Comparison of ENCODE assay signal across 11 cellular contexts in genomic region chr2:25293958-25294513, GRCh38. TPM values are rescaled to one million over a fixed set of nuclear protein-coding genes. Genes with fewer than 3 reads are reported as not detected.
A peak's percentile ranks its signal among the peaks of the same experiment; 100 is the strongest.
DNase-seq lines count a peak whose midpoint lies in the region; ATAC-seq, FAIRE-seq and TF ChIP-seq lines count a peak whose summit lies in the region.
"Had no signal": no experiment of that assay in that cellular context is flagged by ENCODE, and none has a peak within 500 bp of the region (broad histone marks: within the 10 kb centered on the region; RNA-seq: fewer than 3 reads in every experiment).

No MANE protein-coding gene starts in this region.

- peak overlapping the region; percentile 70 for H3K27ac ChIP-seq in CD8-positive, alpha-beta T cell (ENCODE audit: low read depth, low read length)
- H3K27ac ChIP-seq in HL-60 (replicated peaks), result peak overlapping the region; percentile 80
- H3K27ac ChIP-seq in pancreas, result peak overlapping the region in 3 of 4 donors; percentile 50 to 69 (median 57)

- H3K4me1 Mint-ChIP-seq in CD8-positive, alpha-beta T cell (ENCODE audit: low read depth), result peaks cover 63% of the 10 kb centered on the region
- peaks cover 65% of the 10 kb centered on the region for H3K4me1 Mint-ChIP-seq in dendritic cell treated with granulocyte-macrophage colony-stimulating factor and Interleukin-4, amounts not matched to agents 40 ng/mL and 50 ng/mL, for 4 days (ENCODE audit: low read depth)

- H3K9me3 Mint-ChIP-seq in CD8-positive, alpha-beta T cell, result no peaks in the 10 kb centered on the region
- no peaks in the 10 kb centered on the region for H3K9me3 Mint-ChIP-seq in dendritic cell treated with granulocyte-macrophage colony-stimulating factor and Interleukin-4, amounts not matched to agents 40 ng/mL and 50 ng/mL, for 4 days

- H3K27me3 ChIP-seq in CD8-positive, alpha-beta T cell (ENCODE audit: insufficient read depth, low read length), result no peaks in the 10 kb centered on the region
- H3K27me3 ChIP-seq in HL-60 (ENCODE audit: insufficient read depth, poor library complexity, severe bottlenecking) (no peaks in the 10 kb centered on the region), pancreas (no peaks in the 10 kb centered on the region)
- H3K27me3 ChIP-seq: ovary had no signal

- CTCF ChIA-PET in CD8-positive, alpha-beta T cell (lab: Charles Lee), result interaction anchor here (1.1 to 2.7 kb wide), 12 partner anchors 9 to 83 kb away, joined by 3 to 17 read pairs (median 5); no protein-coding TSS in a partner anchor

- TF ChIP-seq CTCF in CD8-positive, alpha-beta T cell (IDR thresholded peaks at IDR 0.05), result no peak
- no peak for TF ChIP-seq CTCF in HL-60 (IDR thresholded peaks at IDR 0.05; ENCODE audit: insufficient read depth, low read length)
- TF ChIP-seq CTCF in pancreas (IDR thresholded peaks at IDR 0.05), result no peak

- POLR2A ChIA-PET in CD8-positive, alpha-beta T cell (lab: Charles Lee), result interaction anchor here (0.6 to 4.3 kb wide), 13 partner anchors 8 to 884 kb away, joined by 3 to 39 read pairs (median 7); partner anchors contain the start of gene DNMT3A

- no peaks in the 10 kb centered on the region for H3K36me3 ChIP-seq in CD8-positive, alpha-beta T cell (ENCODE audit: insufficient read depth, low read length)
- H3K36me3 ChIP-seq in pancreas, result no peaks in the 10 kb centered on the region
- H3K36me3 ChIP-seq: ovary had no signal

- 89 to 92% methylated on average over 11 of the region's 11 CpGs for WGBS in pancreas, 2 donors

- H3K27me3 Mint-ChIP-seq in CD8-positive, alpha-beta T cell (ENCODE audit: low read depth), result no peaks in the 10 kb centered on the region
- peaks cover 8% of the 10 kb centered on the region for H3K27me3 Mint-ChIP-seq in dendritic cell treated with granulocyte-macrophage colony-stimulating factor and Interleukin-4, amounts not matched to agents 40 ng/mL and 50 ng/mL, for 4 days

- peak in 1 of 7 experiments; percentile 66 for DNase-seq in CD8-positive, alpha-beta T cell
- DNase-seq in HL-60 (ENCODE audit: low read depth in 1 of 2, low spot score in 1 of 2) (peak in 1 of 2 experiments; percentile 19), pancreas (no peak), left colon (no peak), NCI-H2171 treated with DMSO at 0.1 percent for 48 hours (lab: John Stamatoyannopoulos, UW) (no peak)
- DNase-seq: DMS153, foreskin melanocyte had no signal

- FAIRE-seq in pancreas (lab: Jason Lieb, UNC), result no peak

- peaks cover 18% of the 10 kb centered on the region for H3K36me3 Mint-ChIP-seq in CD8-positive, alpha-beta T cell
- peaks cover 59% of the 10 kb centered on the region for H3K36me3 Mint-ChIP-seq in dendritic cell treated with granulocyte-macrophage colony-stimulating factor and Interleukin-4, amounts not matched to agents 40 ng/mL and 50 ng/mL, for 4 days (ENCODE audit: low read depth)

- peak overlapping the region; percentile 46 for H3K4me3 ChIP-seq in CD8-positive, alpha-beta T cell (ENCODE audit: low read depth, low read length)
- H3K4me3 ChIP-seq in HL-60 (replicated peaks; ENCODE audit: insufficient read depth, low read length) (no peak overlapping the region), pancreas (no peak overlapping the region)
- H3K4me3 ChIP-seq: ovary had no signal

- intact Hi-C loops in CD8-positive, alpha-beta T cell (cut with DNase I, micrococcal nuclease), result loop anchor here (2.0 to 10.0 kb wide), 4 partner anchors 15 to 1051 kb away; partner anchors contain the start of genes ADGRF3 (in 1 of the 2) and SELENOI (in 1 of the 2)
- intact Hi-C loops in dendritic cell treated with granulocyte-macrophage colony-stimulating factor and Interleukin-4, amounts not matched to agents 40 ng/mL and 50 ng/mL, for 4 days (cut with micrococcal nuclease), result no loop called here
- intact Hi-C loops in pancreas (cut with DNase I), result no loop called here
- intact Hi-C loops in left colon (cut with DNase I, micrococcal nuclease), result no loop called here

- H3K9me3 ChIP-seq in CD8-positive, alpha-beta T cell (ENCODE audit: low read length), result no peaks in the 10 kb centered on the region
- no peaks in the 10 kb centered on the region for H3K9me3 ChIP-seq in pancreas
- H3K9me3 ChIP-seq: ovary had no signal

- H3K27ac Mint-ChIP-seq in CD8-positive, alpha-beta T cell, result peak overlapping the region; percentile 97
- peak overlapping the region; percentile 84 for H3K27ac Mint-ChIP-seq in dendritic cell treated with granulocyte-macrophage colony-stimulating factor and Interleukin-4, amounts not matched to agents 40 ng/mL and 50 ng/mL, for 4 days

- H3K4me1 ChIP-seq in CD8-positive, alpha-beta T cell (ENCODE audit: insufficient read depth, low read length), result peaks cover 77% of the 10 kb centered on the region
- H3K4me1 ChIP-seq in pancreas, result peaks cover 0 to 10% (median 0%) of the 10 kb centered on the region in 3 donors

- peak; percentile 18 for ATAC-seq in CD8-positive, alpha-beta T cell
- ATAC-seq in pancreas, result no peak
- ATAC-seq in left colon, result no peak
- ATAC-seq in HG02870 (IDR thresholded peaks at IDR 0.05; ENCODE audit: unreplicated experiment), result no peak
- ATAC-seq in HG02610 (IDR thresholded peaks at IDR 0.05; ENCODE audit: unreplicated experiment), result no peak

- peak overlapping the region; percentile 79 for H3K4me3 Mint-ChIP-seq in CD8-positive, alpha-beta T cell
- no peak overlapping the region for H3K4me3 Mint-ChIP-seq in dendritic cell treated with granulocyte-macrophage colony-stimulating factor and Interleukin-4, amounts not matched to agents 40 ng/mL and 50 ng/mL, for 4 days

RNA-seq across cellular contexts. Expression of gene DNMT3A, which starts 47.7 kb away (rescaled TPM):
- total RNA-seq in CD8-positive, alpha-beta T cell, result 10 to 100 TPM; 66.6 to 67.9 TPM
- total RNA-seq in pancreas, result 10 to 100 TPM; 13.7 to 30.9 (median 17.5) TPM
- 10 to 100 TPM; 10.3 to 19.1 TPM for polyA plus RNA-seq in pancreas
- 10 to 100 TPM; 27.3 to 27.8 TPM for total RNA-seq in left colon

Comparison
In these comparisons a context has a peak if more than half of its experiments do, and no peak if none do; other contexts are left out.
1. intact Hi-C loops: an anchor here in CD8-positive, alpha-beta T cell (2.0 to 10.0 kb wide); none called in dendritic cell treated with granulocyte-macrophage colony-stimulating factor and Interleukin-4, amounts not matched to agents 40 ng/mL and 50 ng/mL, for 4 days, pancreas and left colon.